Comparison of ENCODE assay signal across 28 cellular contexts in the genomic region with DNA sequence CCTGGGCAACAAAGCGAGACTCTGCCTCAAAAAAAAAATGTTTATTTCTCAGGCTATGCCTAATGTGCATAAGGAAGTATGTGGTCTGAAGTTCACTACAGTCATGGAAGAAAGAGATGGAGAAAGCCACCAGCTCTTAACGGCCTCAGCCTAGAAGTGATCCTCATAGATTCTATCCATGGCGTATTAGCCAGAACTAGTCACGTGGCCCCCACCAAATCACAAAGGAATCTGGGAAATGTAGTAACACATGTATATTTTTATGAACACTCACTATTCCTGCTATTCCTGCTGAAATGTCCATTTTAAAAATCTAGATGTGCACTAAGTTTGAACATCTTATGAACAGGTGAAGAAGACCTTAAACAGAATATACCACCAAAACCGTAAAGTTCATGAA. TPM values are rescaled to one million over a fixed set of nuclear protein-coding genes. Genes with fewer than 3 reads are reported as not detected.
"Had no signal": no experiment of that assay in that cellular context is flagged by ENCODE, and none has a peak within 500 bp of the region (broad histone marks: within the 10 kb centered on the region; RNA-seq: fewer than 3 reads in every experiment).

No MANE protein-coding gene starts in this region.

- H3K27ac ChIP-seq: stomach, suprapubic skin, testis, thyroid gland, tibial artery, tibial nerve, transverse colon, upper lobe of left lung, upper lobe of right lung, uterus, vagina had no signal

- FAIRE-seq: urothelium cell line had no signal

- H3K36me3 ChIP-seq: stomach, suprapubic skin, thoracic aorta, thyroid gland, tibial artery, tibial nerve, transverse colon, upper lobe of left lung, upper lobe of right lung, uterus, vagina had no signal

- ATAC-seq: stimulated activated effector memory CD8-positive, alpha-beta T cell treated with anti-CD3 and anti-CD28 coated beads, Interleukin-12 subunit alpha, Interleukin-12 subunit beta, amount 100 ng/mL, for 72 hours; stimulated activated memory B cell treated with anti-CD40 and anti-IgM and Interleukin-4, amounts not matched to agents 10 μg/mL and 1 μg/mL and 100 μg/mL, for 72 hours; stimulated activated naive B cell treated with anti-CD40 and anti-IgM and Interleukin-4, amounts not matched to agents 10 μg/mL and 1 μg/mL and 100 μg/mL, for 72 hours; stimulated activated naive CD8-positive, alpha-beta T cell treated with anti-CD3 and anti-CD28 coated beads, Interleukin-15, amount 100 ng/mL, for 72 hours; stimulated activated naive CD8-positive, alpha-beta T cell treated with anti-CD3 and anti-CD28 coated beads, Interleukin-15, Interleukin-2, amounts not matched to agents 100 U/mL and 50 U/mL, for 24 hours; upper lobe of right lung had no signal

- H3K27me3 ChIP-seq: stomach, suprapubic skin, testis, thyroid gland, tibial artery, tibial nerve, transverse colon, upper lobe of left lung, upper lobe of right lung, uterus, vagina had no signal

- H3K9me3 ChIP-seq: stomach, suprapubic skin, testis, thoracic aorta, thyroid gland, tibial artery, tibial nerve, transverse colon, upper lobe of left lung, upper lobe of right lung, uterus, vagina had no signal

- H3K4me1 ChIP-seq: testis, thyroid gland, tibial nerve, transverse colon, upper lobe of left lung, upper lobe of right lung, uterus, vagina had no signal

- H3K4me3 ChIP-seq: stomach, suprapubic skin, testis, thoracic aorta, thyroid gland, tibial artery, tibial nerve, transverse colon, upper lobe of left lung, upper lobe of right lung, uterus, vagina had no signal

- DNase-seq: stimulated activated CD4-positive, alpha-beta T cell treated with anti-CD3 and anti-CD28 coated beads, Interleukin-2, amount 100 ng/mL, for 48 hours; stimulated activated CD4-positive, alpha-beta T cell treated with anti-CD3 and anti-CD28 coated beads, Interleukin-4, amount 100 ng/mL, for 1 hour; stimulated activated CD4-positive, alpha-beta T cell treated with anti-CD3 and anti-CD28 coated beads, Interleukin-4, amount 100 ng/mL, for 24 hours; stimulated activated CD4-positive, alpha-beta T cell treated with anti-CD3 and anti-CD28 coated beads, Interleukin-4, amount 100 ng/mL, for 4 hours; stimulated activated CD8-positive, alpha-beta memory T cell treated with anti-CD3 and anti-CD28 coated beads, Interleukin-4, amount 100 ng/mL, for 48 hours; stimulated activated naive B cell treated with anti-CD40 and anti-IgM and Interleukin-4, amounts not matched to agents 10 μg/mL and 1 μg/mL and 100 μg/mL, for 72 hours; stimulated activated naive CD4-positive, alpha-beta T cell; stimulated activated naive CD4-positive, alpha-beta T cell treated with Interleukin-2 at 50 U/mL for 16 hours; stimulated activated naive CD8-positive, alpha-beta T cell treated with anti-CD3 and anti-CD28 coated beads, Interleukin-15, amount 100 ng/mL, for 72 hours; stimulated activated naive CD8-positive, alpha-beta T cell treated with anti-CD3 and anti-CD28 coated beads, Interleukin-15, Interleukin-2, amounts not matched to agents 100 U/mL and 50 U/mL, for 24 hours; stomach; substantia nigra; testis; thyroid gland; tibial artery; transverse colon; trophoblast cell; upper lobe of left lung; upper lobe of right lung; uterus had no signal

RNA-seq across cellular contexts. Expression of gene MTTP, which starts 33.8 kb away (rescaled TPM):
- total RNA-seq: thoracic aorta, ureter, vagina had no signal

RNA-seq across cellular contexts. Expression of gene C4orf54, which starts 49.2 kb away (rescaled TPM):
- total RNA-seq: suprapubic skin, tibial nerve, transverse colon, upper lobe of right lung, ureter, vagina had no signal
